Comparison of ENCODE assay signal across 8 cellular contexts in the genomic region with DNA sequence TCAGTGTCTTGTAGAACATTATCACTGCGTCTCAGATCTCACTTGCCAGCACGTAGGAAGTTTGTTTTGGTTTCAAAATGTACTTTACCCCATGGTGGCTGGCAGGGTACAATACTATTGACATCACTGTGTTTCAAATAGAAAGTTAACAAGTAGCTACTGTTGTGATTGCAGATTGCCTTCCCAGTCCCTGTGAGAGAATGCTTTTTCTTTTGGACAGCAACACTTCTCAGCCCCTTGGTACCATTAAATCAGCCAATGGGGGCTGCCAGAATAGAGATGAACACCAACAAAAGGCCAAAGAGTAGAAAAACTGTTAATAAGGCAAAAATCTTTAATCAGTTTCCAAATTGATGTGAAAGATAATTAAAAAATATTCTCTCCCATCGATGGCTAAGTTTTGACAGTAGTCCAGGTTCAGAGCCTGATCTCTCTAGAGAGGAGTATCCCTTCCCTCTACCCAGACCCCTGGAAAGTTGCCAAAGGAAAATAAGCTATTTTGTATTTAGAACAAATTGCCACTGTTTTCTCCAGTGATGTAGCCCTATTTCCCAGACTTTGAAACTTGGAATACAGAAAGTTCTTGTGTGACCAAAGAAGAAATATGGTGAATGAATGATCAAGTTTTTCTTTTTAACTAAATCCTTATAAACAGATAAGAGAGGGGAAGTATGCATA. TPM values are rescaled to one million over a fixed set of nuclear protein-coding genes. Genes with fewer than 3 reads are reported as not detected.
DNase-seq lines count a peak whose midpoint lies in the region; ATAC-seq and TF ChIP-seq lines count a peak whose summit lies in the region.

No MANE protein-coding gene starts in this region.

- peak; percentile 28 for DNase-seq in CD1c-positive myeloid dendritic cell (ENCODE audit: extremely low spot score)
- DNase-seq in globus pallidus (ENCODE audit: low spot score): peak; percentile 91
- DNase-seq in sigmoid colon: no peak
- DNase-seq in activated CD8-positive, alpha-beta memory T cell treated with anti-CD3 and anti-CD28 coated beads for 24 hours: no peak

- intact Hi-C loops in sigmoid colon (cut with DNase I): loop anchor here (5.0 kb wide), 1 partner anchor 262 kb away; a partner anchor contains a TSS

- no peaks in the 10 kb centered on the region for H3K27me3 ChIP-seq in sigmoid colon

- TF ChIP-seq POLR2A in sigmoid colon (IDR thresholded peaks at IDR 0.05): no peak

- H3K4me1 ChIP-seq in sigmoid colon: peaks cover 0 to 82% (median 56%) of the 10 kb centered on the region in 4 donors

- H3K4me3 ChIP-seq in sigmoid colon: peak overlapping the region in 3 of 4 donors; percentile 13 to 24 (median 21)

- H3K36me3 ChIP-seq in sigmoid colon: no peaks in the 10 kb centered on the region

- ATAC-seq in GM21717 (IDR thresholded peaks at IDR 0.05; ENCODE audit: unreplicated experiment) (peak; percentile 71), GM21576 (IDR thresholded peaks at IDR 0.05; ENCODE audit: unreplicated experiment) (no peak), HG03135 (IDR thresholded peaks at IDR 0.05; ENCODE audit: unreplicated experiment) (no peak)

- 5 to 26% methylated on average over 3 of the region's 3 CpGs for WGBS in sigmoid colon, 2 donors

- TF ChIP-seq CTCF in VCaP (conservative IDR thresholded peaks at IDR 0.05) (no peak), sigmoid colon (IDR thresholded peaks at IDR 0.05) (no peak)

- H3K27ac ChIP-seq in VCaP (peak overlapping the region; percentile 50), sigmoid colon (peak overlapping the region; percentile 68 to 80 (median 78))

- H3K9me3 ChIP-seq in sigmoid colon: no peaks in the 10 kb centered on the region

- no peak for TF ChIP-seq EP300 in sigmoid colon (IDR thresholded peaks at IDR 0.05)

RNA-seq across cellular contexts. Expression of a gene that starts 34.9 kb away (rescaled TPM):
- total RNA-seq in sigmoid colon: 10 to 100 TPM; 13.3 to 19.7 (median 14.7) TPM
- 10 to 100 TPM; 10.2 to 13.2 (median 11.9) TPM for polyA plus RNA-seq in sigmoid colon

Comparison
In these comparisons a context has a peak if more than half of its experiments do, and no peak if none do; other contexts are left out.
1. DNase-seq: peak in CD1c-positive myeloid dendritic cell (single experiment) and globus pallidus (single experiment); none in sigmoid colon (single experiment) and activated CD8-positive, alpha-beta memory T cell treated with anti-CD3 and anti-CD28 coated beads for 24 hours (single experiment).